22 cellular contexts compared by ENCODE assay signal in the genomic region with DNA sequence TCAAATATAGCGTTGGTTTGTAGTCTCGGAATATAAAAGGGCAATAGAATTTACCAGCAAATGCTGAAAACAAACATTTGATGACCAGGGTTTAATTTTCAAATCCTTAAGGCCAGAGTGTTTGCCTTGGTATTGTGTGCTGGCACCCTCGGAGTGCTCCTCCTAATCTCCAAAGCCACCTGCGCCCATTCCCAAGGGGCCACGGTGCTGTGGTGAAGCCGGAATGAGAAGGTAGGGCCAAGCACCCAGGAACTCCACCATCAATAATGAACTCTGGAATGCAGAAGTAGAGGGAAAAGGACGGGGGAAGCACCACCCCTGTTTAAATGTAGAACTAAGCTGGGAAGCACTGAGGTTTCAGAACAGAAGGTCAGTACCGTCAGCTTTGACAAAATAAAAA. TPM values are rescaled to one million over a fixed set of nuclear protein-coding genes. Genes with fewer than 3 reads are reported as not detected.
DNase-seq lines count a peak whose midpoint lies in the region; ATAC-seq, FAIRE-seq and TF ChIP-seq lines count a peak whose summit lies in the region.
"Had no signal": no experiment of that assay in that cellular context is flagged by ENCODE, and none has a peak within 500 bp of the region (broad histone marks: within the 10 kb centered on the region; RNA-seq: fewer than 3 reads in every experiment).

No MANE protein-coding gene starts in this region.

- peak; percentile 56 for DNase-seq in D341Med (ENCODE audit: low spot score)
- peak; percentile 12 for DNase-seq in NCI-H2029 (lab: John Stamatoyannopoulos, UW)
- DNase-seq in pancreas = peak; percentile 80 to 90 (median 88)
- no peak for DNase-seq in GM19240 (ENCODE audit: insufficient read length, low spot score)
- DNase-seq: DMS53; GDM1; Karpas-422; NCI-H1417; NCI-H187 treated with DMSO at 0.1 percent for 48 hours; NK-92 treated with Interleukin-12 subunit alpha and Interleukin-12 subunit beta, amount 100 ng/mL, for 24 hours; SHP77 treated with DMSO at 0.1 percent for 48 hours; SK-N-SH had no signal

- peaks cover 6 to 14% (median 10%) of the 10 kb centered on the region in 3 donors for H3K4me1 ChIP-seq in pancreas
- H3K4me1 ChIP-seq: A549 had no signal

- H3K4me1 Mint-ChIP-seq in brain = peaks cover 51% of the 10 kb centered on the region
- H3K4me1 Mint-ChIP-seq: B cell, CD14-positive monocyte had no signal

- H3K36me3 ChIP-seq in pancreas = peaks cover 0 to 25% (median 0%) of the 10 kb centered on the region in 3 donors

- ATAC-seq in pancreas = peak; percentile 95 to 99 (median 98)
- ATAC-seq in GM18907 (IDR thresholded peaks at IDR 0.05; ENCODE audit: unreplicated experiment) = no peak
- no peak for ATAC-seq in HG02571 (IDR thresholded peaks at IDR 0.05; ENCODE audit: unreplicated experiment)
- ATAC-seq: A549 had no signal

- no peaks in the 10 kb centered on the region for H3K9me3 ChIP-seq in pancreas
- H3K9me3 ChIP-seq: A549, SK-N-SH had no signal

- TF ChIP-seq CTCF in brain (conservative IDR thresholded peaks at IDR 0.05) (no peak), pancreas (IDR thresholded peaks at IDR 0.05) (no peak)

- intact Hi-C loops in pancreas (cut with DNase I) = no loop called here

- peaks cover 74% of the 10 kb centered on the region for H3K36me3 Mint-ChIP-seq in brain

- 31 to 48% methylated on average over 8 of the region's 8 CpGs for WGBS in pancreas, 2 donors

- peak overlapping the region; percentile 39 to 77 (median 68) for H3K27ac ChIP-seq in pancreas
- H3K27ac ChIP-seq: A549, RWPE1 had no signal

- no peaks in the 10 kb centered on the region for H3K27me3 ChIP-seq in pancreas

- H3K27me3 Mint-ChIP-seq in brain = no peaks in the 10 kb centered on the region
- H3K27me3 Mint-ChIP-seq: B cell, IgD-negative memory B cell had no signal

- no peak overlapping the region for H3K4me3 ChIP-seq in pancreas
- H3K4me3 ChIP-seq: A549 had no signal

- peak overlapping the region in 4 of 5 experiments; percentile 16 to 98 (median 52) for H3K27ac Mint-ChIP-seq in brain
- H3K27ac Mint-ChIP-seq: B cell, CD14-positive monocyte, IgD-negative memory B cell had no signal

- H3K4me3 Mint-ChIP-seq in brain = no peak overlapping the region
- H3K4me3 Mint-ChIP-seq: B cell, CD14-positive monocyte had no signal

- H3K9me3 Mint-ChIP-seq in brain = no peaks in the 10 kb centered on the region
- H3K9me3 Mint-ChIP-seq: CD14-positive monocyte, IgD-negative memory B cell had no signal

- FAIRE-seq in pancreas (lab: Jason Lieb, UNC) = no peak
- FAIRE-seq: A549, D721Med, GM18507 had no signal

RNA-seq across cellular contexts. Expression of a gene that starts 51.8 kb away (rescaled TPM):
- polyA plus RNA-seq in brain (ENCODE audit: insufficient read depth, low read depth, low replicate concordance) = 22.2 TPM
- total RNA-seq in pancreas = 10 to 100 TPM in 1 of 6 donors, 1 to 10 TPM in 5; 5.9 to 13.6 (median 8.0) TPM
- 10 to 100 TPM; 21.8 to 34.0 TPM for polyA plus RNA-seq in pancreas

Comparison
In these comparisons a context has a peak if more than half of its experiments do, and no peak if none do; other contexts are left out.
1. ATAC-seq: peak in pancreas (4 of 4); none in GM18907 (single experiment) and HG02571 (single experiment).